Comparison of ENCODE assay signal across 8 cellular contexts in the genomic region with DNA sequence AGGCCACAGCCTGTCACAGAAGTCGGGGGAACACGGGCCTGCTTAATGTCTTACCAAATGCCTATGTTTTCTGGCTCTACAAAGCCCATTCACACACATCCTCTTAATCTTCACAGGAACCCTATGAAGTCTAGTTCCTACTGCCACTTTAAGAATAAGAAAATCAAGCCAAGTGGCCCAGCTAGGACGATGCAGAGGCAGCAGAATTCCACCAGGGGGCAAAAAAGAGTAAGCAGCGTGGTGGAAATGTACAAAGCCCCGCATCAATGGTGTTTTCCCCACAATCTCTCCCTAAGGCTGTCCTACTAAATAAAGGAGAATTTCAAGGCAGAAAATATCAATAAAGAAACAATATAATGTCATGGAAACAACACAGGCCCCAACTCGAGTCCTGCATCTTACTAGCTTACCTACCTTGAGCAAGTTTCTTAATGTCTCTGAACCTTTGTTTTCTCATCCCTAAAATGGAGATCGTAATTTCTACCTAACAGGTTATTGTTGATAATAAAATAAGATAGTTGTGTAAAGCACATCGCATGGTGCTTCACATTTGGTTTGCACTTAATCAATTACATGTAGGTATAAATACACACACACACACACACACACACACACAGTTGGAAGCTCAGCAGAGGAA. TPM values are rescaled to one million over a fixed set of nuclear protein-coding genes. Genes with fewer than 3 reads are reported as not detected.
A peak's percentile ranks its signal among the peaks of the same experiment; 100 is the strongest.
DNase-seq lines count a peak whose midpoint lies in the region; ATAC-seq and TF ChIP-seq lines count a peak whose summit lies in the region.

No MANE protein-coding gene starts in this region.

- H3K36me3 Mint-ChIP-seq in neural crest cell (ENCODE audit: low read depth), result no peaks in the 10 kb centered on the region

- no peaks in the 10 kb centered on the region for H3K9me2 ChIP-seq in SU-DHL-6 (replicated peaks; ENCODE audit: insufficient read depth, low read length)

- H3K9ac ChIP-seq in SU-DHL-6 (ENCODE audit: low read length) (no peak overlapping the region), fibroblast of lung (ENCODE audit: insufficient read depth, low read length) (no peak overlapping the region)

- peak overlapping the region; percentile 1 for H3K27ac Mint-ChIP-seq in neural crest cell (ENCODE audit: unreplicated experiment)

- no peaks in the 10 kb centered on the region for H3K9me3 Mint-ChIP-seq in neural crest cell

- H2AFZ ChIP-seq in SU-DHL-6 (ENCODE audit: low read depth, low read length, severe bottlenecking) (no peak overlapping the region), fibroblast of lung (ENCODE audit: low read length) (no peak overlapping the region)

- no peaks in the 10 kb centered on the region for H3K27me3 Mint-ChIP-seq in neural crest cell (ENCODE audit: low read depth)

- H3K27ac ChIP-seq in SU-DHL-6 (ENCODE audit: low read depth, low read length) (no peak overlapping the region), fibroblast of lung (ENCODE audit: insufficient read depth, low read length) (no peak overlapping the region)

- H3K4me3 ChIP-seq in SU-DHL-6 (ENCODE audit: insufficient read depth, low read length, poor library complexity, severe bottlenecking) (no peak overlapping the region), fibroblast of lung (replicated peaks in 1 of 4; ENCODE audit: control extremely low read depth in 1 of 4, insufficient read depth in 1 of 4, low read depth in 3 of 4, low read length in 4 of 4) (no peak overlapping the region)

- no peaks in the 10 kb centered on the region for H3K4me1 ChIP-seq in fibroblast of lung (ENCODE audit: control insufficient read depth, extremely low read depth, insufficient read depth, low read length)

- H3K4me3 Mint-ChIP-seq in neural crest cell, result no peak overlapping the region

- peaks cover 54% of the 10 kb centered on the region for H3K4me1 Mint-ChIP-seq in neural crest cell

- H3K4me2 ChIP-seq in SU-DHL-6 (ENCODE audit: low read depth, low read length, poor library complexity, severe bottlenecking) (no peak overlapping the region), fibroblast of lung (ENCODE audit: extremely low read depth, insufficient read depth, low read length) (no peak overlapping the region)

- no peaks in the 10 kb centered on the region for H4K20me1 ChIP-seq in SU-DHL-6 (ENCODE audit: low read depth, low read length)
- no peaks in the 10 kb centered on the region for H4K20me1 ChIP-seq in fibroblast of lung (ENCODE audit: control insufficient read depth, extremely low read depth, insufficient read depth, low read length)

- no peaks in the 10 kb centered on the region for H3K79me2 ChIP-seq in SU-DHL-6 (ENCODE audit: insufficient read depth, low read length)
- no peaks in the 10 kb centered on the region for H3K79me2 ChIP-seq in fibroblast of lung (ENCODE audit: control insufficient read depth, insufficient read depth, low read length)

- no peaks in the 10 kb centered on the region for H3K9me3 ChIP-seq in SU-DHL-6 (ENCODE audit: insufficient read depth, low read length)
- no peaks in the 10 kb centered on the region for H3K9me3 ChIP-seq in fibroblast of lung (ENCODE audit: control insufficient read depth, insufficient read depth, low read depth, low read length)

- H3K36me3 ChIP-seq in SU-DHL-6 (ENCODE audit: low read length) (no peaks in the 10 kb centered on the region), fibroblast of lung (ENCODE audit: control insufficient read depth, insufficient read depth, low read length) (no peaks in the 10 kb centered on the region)

- no peaks in the 10 kb centered on the region for H3K27me3 ChIP-seq in SU-DHL-6 (ENCODE audit: low read length)
- no peaks in the 10 kb centered on the region for H3K27me3 ChIP-seq in fibroblast of lung (ENCODE audit: control insufficient read depth, insufficient read depth, low read length)

- peak; percentile 84 for DNase-seq in AG20443 (ENCODE audit: low spot score)
- peak; percentile 28 for DNase-seq in NCI-H128 (lab: John Stamatoyannopoulos, UW; ENCODE audit: unreplicated experiment)
- peak; percentile 44 to 78 for DNase-seq in fibroblast of lung (ENCODE audit: low read depth in 2 of 2)
- peak; percentile 64 for DNase-seq in neural crest cell (ENCODE audit: low read depth, low spot score)

- ATAC-seq in GM18498 (IDR thresholded peaks at IDR 0.05; ENCODE audit: unreplicated experiment), result peak; percentile 90
- ATAC-seq in HG02763 (IDR thresholded peaks at IDR 0.05; ENCODE audit: unreplicated experiment), result peak; percentile 65
- ATAC-seq in HG03571 (IDR thresholded peaks at IDR 0.05; ENCODE audit: unreplicated experiment), result no peak

- peak; percentile 69 for TF ChIP-seq CTCF in SU-DHL-6 (IDR thresholded peaks at IDR 0.05; ENCODE audit: insufficient read depth, low read length, poor library complexity, severe bottlenecking)
- TF ChIP-seq CTCF in fibroblast of lung (conservative IDR thresholded peaks at IDR 0.05 in 1 of 2, IDR thresholded peaks at IDR 0.05 in 1 of 2; ENCODE audit: low read depth in 1 of 2, low read length in 2 of 2), result peak; percentile 98 to 99
- TF ChIP-seq CTCF in neural crest cell (conservative IDR thresholded peaks at IDR 0.05), result peak; percentile 93

- no peaks in the 10 kb centered on the region for H3F3A ChIP-seq in SU-DHL-6 (ENCODE audit: insufficient read depth)

RNA-seq across cellular contexts. Expression of gene SEC16B, which starts 21.4 kb away (rescaled TPM):
- total RNA-seq in fibroblast of lung (1.0 and 3.1 TPM in 2 replicates), neural crest cell (1.4 and 2.1 TPM in 2 replicates)
- polyA plus RNA-seq in fibroblast of lung, result 1.8 and 2.7 TPM in 2 replicates
- 1.7 and 2.2 TPM in 2 replicates for polyA plus RNA-seq in fibroblast of lung (2012)
- 1.7 and 4.1 TPM in 2 replicates for polyA minus RNA-seq in fibroblast of lung (ENCODE audit: low replicate concordance)

Comparison
In these comparisons a context has a peak if more than half of its experiments do, and no peak if none do; other contexts are left out.
1. DNase-seq: peak in every context shown above with its lines; median percentile 84 in AG20443; 64 in neural crest cell; 61 in fibroblast of lung; 28 in NCI-H128.